Comparison of ENCODE assay signal across 19 cellular contexts in the genomic region with DNA sequence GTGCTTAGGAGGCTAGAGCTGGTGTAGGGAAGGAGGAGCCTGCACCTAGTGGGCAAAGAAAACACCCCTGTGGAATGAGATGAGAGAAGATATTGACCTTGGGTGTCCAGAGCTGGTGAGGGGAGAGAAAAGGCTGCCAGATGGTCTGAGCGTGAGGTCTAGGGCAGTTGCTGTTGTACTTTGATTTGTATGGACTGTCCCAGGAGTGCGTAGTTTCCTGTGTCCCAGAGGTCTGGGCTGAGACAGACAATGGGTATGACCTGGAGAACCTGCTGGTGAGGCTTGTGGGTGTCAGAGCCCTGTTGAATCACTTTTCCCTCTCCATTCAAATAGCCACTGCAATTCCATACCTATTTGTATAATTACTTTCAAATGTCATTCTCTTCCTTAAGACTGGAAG. TPM values are rescaled to one million over a fixed set of nuclear protein-coding genes. Genes with fewer than 3 reads are reported as not detected.
A peak's percentile ranks its signal among the peaks of the same experiment; 100 is the strongest.
DNase-seq lines count a peak whose midpoint lies in the region; ATAC-seq and TF ChIP-seq lines count a peak whose summit lies in the region.
"Had no signal": no experiment of that assay in that cellular context is flagged by ENCODE, and none has a peak within 500 bp of the region (broad histone marks: within the 10 kb centered on the region; RNA-seq: fewer than 3 reads in every experiment).

No MANE protein-coding gene starts in this region.

- H3K4me1 Mint-ChIP-seq in brain, result peaks cover 82% of the 10 kb centered on the region
- H3K4me1 Mint-ChIP-seq in effector memory CD8-positive, alpha-beta T cell (ENCODE audit: low read depth in 2 of 2), result no peaks in the 10 kb centered on the region

- H4K20me1 ChIP-seq in BLaER1 treated with 17β-estradiol and CSF1 and Interleukin-3, amounts not matched to agents 10 nM and 100 nM, result peaks cover 0 to 9% (median 0%) of the 10 kb centered on the region in 11 experiments; a peak in 5 of 22 replicates

- peak in 1 of 2 donors; percentile 49 for TF ChIP-seq RAD21 in liver (IDR thresholded peaks at IDR 0.05)

- no peak overlapping the region for H3K27ac ChIP-seq in BLaER1 treated with 17β-estradiol and CSF1 and Interleukin-3, amounts not matched to agents 10 nM and 100 nM
- H3K27ac ChIP-seq in liver (ENCODE audit: low read depth in 1 of 2, low read length in 2 of 2), result peak overlapping the region in 1 of 2 donors; percentile 28
- H3K27ac ChIP-seq in sigmoid colon, result peak overlapping the region in 3 of 4 donors; percentile 62 to 84 (median 75)
- H3K27ac ChIP-seq: SJSA1 had no signal

- no peak overlapping the region for H3K4me3 Mint-ChIP-seq in brain
- H3K4me3 Mint-ChIP-seq in effector memory CD8-positive, alpha-beta T cell, result no peak overlapping the region

- peaks cover 0 to 10% (median 0%) of the 10 kb centered on the region in 11 experiments; a peak in 6 of 22 replicates for H3K9me3 ChIP-seq in BLaER1 treated with 17β-estradiol and CSF1 and Interleukin-3, amounts not matched to agents 10 nM and 100 nM (replicated peaks in 1 of 11)
- no peaks in the 10 kb centered on the region for H3K9me3 ChIP-seq in liver (ENCODE audit: control insufficient read depth in 4 of 4, low read length in 3 of 4)
- no peaks in the 10 kb centered on the region for H3K9me3 ChIP-seq in sigmoid colon
- H3K9me3 ChIP-seq: HAP-1, SJSA1 had no signal

- DNase-seq in sigmoid colon (no peak), SIG-M5 treated with dmso at 0.1 percent for 504 hours (lab: John Stamatoyannopoulos, UW; ENCODE audit: unreplicated experiment) (no peak)
- no peak for DNase-seq in activated CD4-positive, alpha-beta T cell treated with anti-CD3 and anti-CD28 coated beads for 1 hour
- DNase-seq in activated CD4-positive, alpha-beta T cell treated with anti-CD3 and anti-CD28 coated beads, Interleukin-2, amount 50 U/mL, for 48 hours, result no peak
- DNase-seq in effector memory CD8-positive, alpha-beta T cell, result no peak
- DNase-seq: C1 segment of cervical spinal cord, DMS79, NCI-H1092 treated with DMSO at 0.1 percent for 48 hours, NCI-H146, NCI-H2081 treated with DMSO at 0.1 percent for 48 hours, NCI-H446 treated with DMSO at 0.1 percent for 48 hours, NCI-H69 had no signal

- H3K4me2 ChIP-seq in BLaER1 treated with 17β-estradiol and CSF1 and Interleukin-3, amounts not matched to agents 10 nM and 100 nM, result peak overlapping the region; percentile 35 to 96 (median 88); a peak in 21 of 22 replicates

- no peak for TF ChIP-seq EP300 in sigmoid colon (IDR thresholded peaks at IDR 0.05)

- peaks cover 6% of the 10 kb centered on the region for H3K27me3 Mint-ChIP-seq in brain
- H3K27me3 Mint-ChIP-seq in effector memory CD8-positive, alpha-beta T cell, result peaks cover 0 to 12% of the 10 kb centered on the region in 2 donors

- peaks cover 0 to 8% (median 0%) of the 10 kb centered on the region in 11 experiments; a peak in 1 of 22 replicates for H3K36me3 ChIP-seq in BLaER1 treated with 17β-estradiol and CSF1 and Interleukin-3, amounts not matched to agents 10 nM and 100 nM
- peaks cover 0 to 16% (median 3%) of the 10 kb centered on the region in 4 donors for H3K36me3 ChIP-seq in liver (ENCODE audit: control insufficient read depth in 4 of 4, insufficient read depth in 3 of 4, low read depth in 1 of 4, low read length in 3 of 4)
- peaks cover 0 to 5% (median 0%) of the 10 kb centered on the region in 4 donors for H3K36me3 ChIP-seq in sigmoid colon
- H3K36me3 ChIP-seq: HAP-1 had no signal

- WGBS in liver, result 47% methylated on average over 2 of the region's 2 CpGs
- 92 to 96% methylated on average over 2 of the region's 2 CpGs for WGBS in sigmoid colon, 2 donors

- H3K4me1 ChIP-seq in BLaER1 treated with 17β-estradiol and CSF1 and Interleukin-3, amounts not matched to agents 10 nM and 100 nM, result peaks cover 60 to 78% (median 64%) of the 10 kb centered on the region in 10 experiments
- H3K4me1 ChIP-seq in liver (ENCODE audit: control insufficient read depth in 4 of 4, insufficient read depth in 4 of 4, low read length in 3 of 4), result peaks cover 2 to 47% (median 25%) of the 10 kb centered on the region in 4 donors
- H3K4me1 ChIP-seq in sigmoid colon, result peaks cover 0 to 88% (median 78%) of the 10 kb centered on the region in 4 donors

- peaks cover 0 to 21% (median 10%) of the 10 kb centered on the region in 11 experiments; a peak in 10 of 22 replicates for H3K27me3 ChIP-seq in BLaER1 treated with 17β-estradiol and CSF1 and Interleukin-3, amounts not matched to agents 10 nM and 100 nM
- H3K27me3 ChIP-seq in liver (ENCODE audit: control insufficient read depth in 4 of 4, insufficient read depth in 4 of 4, low read length in 3 of 4), result no peaks in the 10 kb centered on the region
- H3K27me3 ChIP-seq in sigmoid colon, result no peaks in the 10 kb centered on the region
- H3K27me3 ChIP-seq: SJSA1 had no signal

- TF ChIP-seq CTCF in brain (conservative IDR thresholded peaks at IDR 0.05) (no peak), liver (IDR thresholded peaks at IDR 0.05; ENCODE audit: low read depth, low read length, missing input control) (no peak), sigmoid colon (IDR thresholded peaks at IDR 0.05) (no peak)

- intact Hi-C loops in sigmoid colon (cut with DNase I), result loop anchor here (10.0 kb wide), 1 partner anchor 569 kb away; a partner anchor contains a TSS

- peaks cover 88% of the 10 kb centered on the region for H3K36me3 Mint-ChIP-seq in brain
- H3K36me3 Mint-ChIP-seq in effector memory CD8-positive, alpha-beta T cell (ENCODE audit: insufficient read depth), result peaks cover 3% of the 10 kb centered on the region

- peak overlapping the region in 3 of 5 experiments; percentile 44 to 83 (median 54) for H3K27ac Mint-ChIP-seq in brain
- no peak overlapping the region for H3K27ac Mint-ChIP-seq in effector memory CD8-positive, alpha-beta T cell

- TF ChIP-seq POLR2A in sigmoid colon (IDR thresholded peaks at IDR 0.05), result no peak

- no peak for ATAC-seq in effector memory CD8-positive, alpha-beta T cell (replicated peaks)
- ATAC-seq: K562, Panc1 had no signal

- no peak overlapping the region for H3K9ac ChIP-seq in BLaER1 treated with 17β-estradiol and CSF1 and Interleukin-3, amounts not matched to agents 10 nM and 100 nM
- no peak overlapping the region for H3K9ac ChIP-seq in liver (ENCODE audit: low read depth in 1 of 2, low read length in 2 of 2)

- peaks cover 0 to 19% (median 12%) of the 10 kb centered on the region in 5 experiments for H3K9me3 Mint-ChIP-seq in brain
- no peaks in the 10 kb centered on the region for H3K9me3 Mint-ChIP-seq in effector memory CD8-positive, alpha-beta T cell

- H3K4me3 ChIP-seq in BLaER1 treated with 17β-estradiol and CSF1 and Interleukin-3, amounts not matched to agents 10 nM and 100 nM, result no peak overlapping the region
- no peak overlapping the region for H3K4me3 ChIP-seq in liver (ENCODE audit: low read depth in 1 of 3, low read length in 3 of 3)
- no peak overlapping the region for H3K4me3 ChIP-seq in sigmoid colon
- H3K4me3 ChIP-seq: HAP-1, K562, SJSA1 had no signal

TF ChIP-seq in liver, 16 proteins besides CTCF, POLR2A, EP300 and RAD21 (continues in another document):
- TF ChIP-seq, protein P1, sequence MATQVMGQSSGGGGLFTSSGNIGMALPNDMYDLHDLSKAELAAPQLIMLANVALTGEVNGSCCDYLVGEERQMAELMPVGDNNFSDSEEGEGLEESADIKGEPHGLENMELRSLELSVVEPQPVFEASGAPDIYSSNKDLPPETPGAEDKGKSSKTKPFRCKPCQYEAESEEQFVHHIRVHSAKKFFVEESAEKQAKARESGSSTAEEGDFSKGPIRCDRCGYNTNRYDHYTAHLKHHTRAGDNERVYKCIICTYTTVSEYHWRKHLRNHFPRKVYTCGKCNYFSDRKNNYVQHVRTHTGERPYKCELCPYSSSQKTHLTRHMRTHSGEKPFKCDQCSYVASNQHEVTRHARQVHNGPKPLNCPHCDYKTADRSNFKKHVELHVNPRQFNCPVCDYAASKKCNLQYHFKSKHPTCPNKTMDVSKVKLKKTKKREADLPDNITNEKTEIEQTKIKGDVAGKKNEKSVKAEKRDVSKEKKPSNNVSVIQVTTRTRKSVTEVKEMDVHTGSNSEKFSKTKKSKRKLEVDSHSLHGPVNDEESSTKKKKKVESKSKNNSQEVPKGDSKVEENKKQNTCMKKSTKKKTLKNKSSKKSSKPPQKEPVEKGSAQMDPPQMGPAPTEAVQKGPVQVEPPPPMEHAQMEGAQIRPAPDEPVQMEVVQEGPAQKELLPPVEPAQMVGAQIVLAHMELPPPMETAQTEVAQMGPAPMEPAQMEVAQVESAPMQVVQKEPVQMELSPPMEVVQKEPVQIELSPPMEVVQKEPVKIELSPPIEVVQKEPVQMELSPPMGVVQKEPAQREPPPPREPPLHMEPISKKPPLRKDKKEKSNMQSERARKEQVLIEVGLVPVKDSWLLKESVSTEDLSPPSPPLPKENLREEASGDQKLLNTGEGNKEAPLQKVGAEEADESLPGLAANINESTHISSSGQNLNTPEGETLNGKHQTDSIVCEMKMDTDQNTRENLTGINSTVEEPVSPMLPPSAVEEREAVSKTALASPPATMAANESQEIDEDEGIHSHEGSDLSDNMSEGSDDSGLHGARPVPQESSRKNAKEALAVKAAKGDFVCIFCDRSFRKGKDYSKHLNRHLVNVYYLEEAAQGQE (IDR thresholded peaks at IDR 0.05), result no peak
- TF ChIP-seq NR2F2 (IDR thresholded peaks at IDR 0.05) (no peak), TAF1 (conservative IDR thresholded peaks at IDR 0.05) (no peak), RXRA (IDR thresholded peaks at IDR 0.05) (peak in 1 of 2 donors; percentile 59), JUND (IDR thresholded peaks at IDR 0.05) (no peak), SP1 (IDR thresholded peaks at IDR 0.05) (peak; percentile 63), FOXA2 (IDR thresholded peaks at IDR 0.05) (no peak), HNF4A (conservative IDR thresholded peaks at IDR 0.05) (peak; percentile 39 to 82)
- TF ChIP-seq, protein P2, sequence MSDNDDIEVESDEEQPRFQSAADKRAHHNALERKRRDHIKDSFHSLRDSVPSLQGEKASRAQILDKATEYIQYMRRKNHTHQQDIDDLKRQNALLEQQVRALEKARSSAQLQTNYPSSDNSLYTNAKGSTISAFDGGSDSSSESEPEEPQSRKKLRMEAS (IDR thresholded peaks at IDR 0.05), result no peak

RNA-seq across cellular contexts. Expression of a gene that starts 16.5 kb away (rescaled TPM):
- polyA plus RNA-seq in brain (ENCODE audit: insufficient read depth, low read depth, low replicate concordance), result 2.8 TPM
- 10 to 100 TPM; 25.4 to 40.8 TPM for total RNA-seq in liver
- polyA plus RNA-seq in liver, result 10 to 100 TPM; 14.0 to 18.2 TPM
- total RNA-seq in sigmoid colon, result 10 to 100 TPM; 78.1 to 92.5 (median 84.4) TPM
- polyA plus RNA-seq in sigmoid colon, result 1 to 10 TPM; 4.8 to 7.1 (median 5.5) TPM

Comparison
In these comparisons a context has a peak if more than half of its experiments do, and no peak if none do; other contexts are left out.
1. H3K27ac ChIP-seq: peak in sigmoid colon (3 of 4); none in BLaER1 treated with 17β-estradiol and CSF1 and Interleukin-3, amounts not matched to agents 10 nM and 100 nM (0 of 11).
2. H3K27ac Mint-ChIP-seq: peak in brain (3 of 5); none in effector memory CD8-positive, alpha-beta T cell (0 of 2).